Comparison of ENCODE assay signal across 8 cellular contexts in the genomic region with DNA sequence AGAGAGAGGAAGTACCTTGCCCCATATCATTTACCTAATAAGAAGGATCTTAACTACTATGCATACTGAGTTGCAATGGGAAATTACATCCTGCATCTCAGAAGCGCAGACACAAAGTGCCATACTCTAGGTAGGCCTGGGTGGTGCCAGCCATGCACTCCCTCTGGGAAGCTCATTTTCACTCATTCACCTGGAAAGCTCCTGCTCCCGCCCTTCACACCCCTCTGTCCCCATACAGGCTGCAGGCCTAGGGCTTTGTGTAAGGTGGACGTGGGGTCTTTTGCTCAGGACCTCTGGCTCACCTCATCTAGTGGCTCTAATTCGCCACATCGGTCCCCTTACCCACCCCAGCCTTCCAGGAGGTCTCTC.
DNase-seq lines count a peak whose midpoint lies in the region; ATAC-seq and TF ChIP-seq lines count a peak whose summit lies in the region.

No MANE protein-coding gene starts in this region.

- TF ChIP-seq CTCF in AG04449 (IDR thresholded peaks at IDR 0.05; ENCODE audit: insufficient read depth, low read length, missing control alignments) (no peak), choroid plexus epithelial cell (conservative IDR thresholded peaks at IDR 0.05; ENCODE audit: low read depth, low read length) (no peak)

- H3K9ac ChIP-seq in HUES48 (ENCODE audit: low read depth, low read length) (peak overlapping the region; percentile 95), mucosa of stomach (ENCODE audit: low read length) (peak overlapping the region; percentile 76)

- H3K9me3 ChIP-seq in HUES48 (ENCODE audit: control insufficient read depth, insufficient read depth, low read length) (no peaks in the 10 kb centered on the region), mucosa of stomach (ENCODE audit: control insufficient read depth, low read length) (no peaks in the 10 kb centered on the region)

- DNase-seq in AG04449 (ENCODE audit: low read depth, low spot score) (no peak), choroid plexus epithelial cell (ENCODE audit: low read depth) (no peak), NCI-H2029 (lab: John Stamatoyannopoulos, UW) (no peak), activated gamma-delta T cell (lab: John Stamatoyannopoulos, UW) (no peak)

- ATAC-seq in HG03025 (IDR thresholded peaks at IDR 0.05; ENCODE audit: low FRiP score, unreplicated experiment) (no peak), HG03108 (IDR thresholded peaks at IDR 0.05; ENCODE audit: unreplicated experiment) (no peak)

- peak overlapping the region; percentile 85 for H3K4me3 ChIP-seq in AG04449 (ENCODE audit: low read depth, low read length)
- peak overlapping the region; percentile 97 for H3K4me3 ChIP-seq in HUES48 (ENCODE audit: low read depth, low read length)
- H3K4me3 ChIP-seq in choroid plexus epithelial cell (ENCODE audit: low read depth, low read length), result peak overlapping the region; percentile 88
- H3K4me3 ChIP-seq in mucosa of stomach (ENCODE audit: low read length), result peak overlapping the region; percentile 62

- H3K27me3 ChIP-seq in HUES48 (ENCODE audit: control insufficient read depth, insufficient read depth, low read length), result peaks cover 34% of the 10 kb centered on the region
- H3K27me3 ChIP-seq in mucosa of stomach (ENCODE audit: control insufficient read depth, insufficient read depth, low read length), result no peaks in the 10 kb centered on the region

- H3K36me3 ChIP-seq in HUES48 (ENCODE audit: control insufficient read depth, insufficient read depth, low read length), result peaks cover 40% of the 10 kb centered on the region
- peaks cover 9% of the 10 kb centered on the region for H3K36me3 ChIP-seq in mucosa of stomach (ENCODE audit: control insufficient read depth, insufficient read depth, low read length)

- H3K27ac ChIP-seq in HUES48 (ENCODE audit: low read depth, low read length), result peak overlapping the region; percentile 87

- CTCF ChIA-PET in AG04449 (lab: Yijun Ruan, JAX), result interaction anchor here (1.2 kb wide), 1 partner anchor 14 kb away, joined by 5 read pairs; the partner anchor contains the start of gene OSCP1

- H3K4me1 ChIP-seq in HUES48 (ENCODE audit: control insufficient read depth, insufficient read depth, low read length) (peaks cover 10% of the 10 kb centered on the region; the same call in 1 of the 2 replicates), mucosa of stomach (ENCODE audit: control insufficient read depth, insufficient read depth, low read length) (peaks cover 9% of the 10 kb centered on the region)

- POLR2A ChIA-PET in AG04449 (lab: Yijun Ruan, JAX), result interaction anchor here (1.3 to 1.4 kb wide), 2 partner anchors 9 to 13 kb away, joined by 4 to 16 read pairs; partner anchors contain the start of gene OSCP1
